Comparison of ENCODE assay signal across 15 cellular contexts in the genomic region with DNA sequence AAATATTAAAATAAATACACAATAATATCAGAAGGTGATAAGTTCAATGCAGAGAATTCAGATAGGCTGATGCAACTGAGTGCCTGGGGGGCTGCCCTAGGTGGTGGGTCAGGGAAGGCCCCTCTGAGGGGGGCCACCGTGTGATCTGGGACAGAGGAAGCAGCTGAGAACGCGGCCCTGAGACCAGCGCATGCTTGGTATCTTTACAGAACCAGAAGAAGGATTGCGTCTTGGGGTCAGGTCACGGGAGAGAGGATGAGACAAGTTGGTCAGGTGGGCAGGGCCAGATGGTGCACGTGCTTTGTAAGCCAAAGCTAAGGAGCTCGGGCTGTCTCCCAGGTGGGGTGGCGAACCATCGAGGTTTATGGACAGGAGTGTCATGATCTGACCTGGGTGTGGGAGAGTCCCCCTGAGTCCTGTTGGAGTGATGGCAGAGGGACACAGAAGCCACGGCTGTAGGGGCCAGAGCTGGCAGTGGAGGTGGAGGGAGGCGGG.
DNase-seq lines count a peak whose midpoint lies in the region; ATAC-seq, FAIRE-seq and TF ChIP-seq lines count a peak whose summit lies in the region.
"Had no signal": no experiment of that assay in that cellular context is flagged by ENCODE, and none has a peak within 500 bp of the region (broad histone marks: within the 10 kb centered on the region; RNA-seq: fewer than 3 reads in every experiment).

No MANE protein-coding gene starts in this region.

- no peak overlapping the region for H3K4me3 ChIP-seq in keratinocyte (ENCODE audit: control insufficient read depth in 2 of 3, extremely low read depth in 1 of 3, insufficient read depth in 2 of 3, low read depth in 1 of 3, low read length in 3 of 3)

- peaks cover 5% of the 10 kb centered on the region for H3K27me3 ChIP-seq in keratinocyte (ENCODE audit: control insufficient read depth, extremely low read depth, insufficient read depth, low read length)
- H3K27me3 ChIP-seq in foreskin keratinocyte, result peaks cover 21% of the 10 kb centered on the region

- no peaks in the 10 kb centered on the region for H3K9me1 ChIP-seq in keratinocyte (ENCODE audit: control insufficient read depth, extremely low read depth, insufficient read depth, low read length)

- peak overlapping the region; percentile 3 for H3K4me3 Mint-ChIP-seq in T-helper 2 cell treated with Interferon-gamma antibody and Interleukin-4, amounts not matched to agents 5 μg/mL and 100 μg/mL, for 36 hours
- H3K4me3 Mint-ChIP-seq in stimulated activated memory B cell treated with anti-CD40 and anti-IgM and Interleukin-4, amounts not matched to agents 10 μg/mL and 1 μg/mL and 100 μg/mL, for 72 hours, result peak overlapping the region; percentile 56

- ATAC-seq in stimulated activated memory B cell treated with anti-CD40 and anti-IgM and Interleukin-4, amounts not matched to agents 10 μg/mL and 1 μg/mL and 100 μg/mL, for 72 hours, result no peak
- no peak for ATAC-seq in foreskin keratinocyte

- H2AFZ ChIP-seq in keratinocyte (ENCODE audit: control insufficient read depth, low read length), result peak overlapping the region; percentile 77

- H3K36me3 ChIP-seq in keratinocyte (ENCODE audit: control insufficient read depth in 2 of 2, extremely low read depth in 1 of 2, insufficient read depth in 2 of 2, low read length in 2 of 2), result no peaks in the 10 kb centered on the region
- H3K36me3 ChIP-seq: prostate gland, transverse colon had no signal

- H3K36me3 Mint-ChIP-seq in T-helper 2 cell treated with Interferon-gamma antibody and Interleukin-4, amounts not matched to agents 5 μg/mL and 100 μg/mL, for 36 hours (ENCODE audit: low read depth), result no peaks in the 10 kb centered on the region
- no peaks in the 10 kb centered on the region for H3K36me3 Mint-ChIP-seq in stimulated activated memory B cell treated with anti-CD40 and anti-IgM and Interleukin-4, amounts not matched to agents 10 μg/mL and 1 μg/mL and 100 μg/mL, for 72 hours
- H3K36me3 Mint-ChIP-seq: activated naive CD8-positive, alpha-beta T cell; CD4-positive, CD25-positive, alpha-beta regulatory T cell had no signal

- H3K9me3 ChIP-seq in keratinocyte (ENCODE audit: control insufficient read depth, low read depth, low read length), result no peaks in the 10 kb centered on the region
- H3K9me3 ChIP-seq: prostate gland, transverse colon had no signal

- TF ChIP-seq CTCF in RWPE1 (conservative IDR thresholded peaks at IDR 0.05; ENCODE audit: low read depth), result no peak
- no peak for TF ChIP-seq CTCF in keratinocyte (optimal IDR thresholded peaks at IDR 0.05 in 1 of 3, IDR thresholded peaks at IDR 0.05 in 1 of 3, conservative IDR thresholded peaks at IDR 0.05 in 1 of 3; ENCODE audit: extremely low read depth in 1 of 3, insufficient read depth in 2 of 3, low read length in 3 of 3)
- no peak for TF ChIP-seq CTCF in foreskin keratinocyte (conservative IDR thresholded peaks at IDR 0.05)

- no peaks in the 10 kb centered on the region for H3K9me3 Mint-ChIP-seq in T-helper 2 cell treated with Interferon-gamma antibody and Interleukin-4, amounts not matched to agents 5 μg/mL and 100 μg/mL, for 36 hours
- H3K9me3 Mint-ChIP-seq in stimulated activated memory B cell treated with anti-CD40 and anti-IgM and Interleukin-4, amounts not matched to agents 10 μg/mL and 1 μg/mL and 100 μg/mL, for 72 hours, result no peaks in the 10 kb centered on the region
- H3K9me3 Mint-ChIP-seq: activated CD4-positive, alpha-beta memory T cell treated with anti-CD3 and anti-CD28 coated beads, Interleukin-2, amount 10 ng/mL, durations not matched to agents 7 days and 5 days; activated T-cell treated with anti-CD3 and anti-CD28 coated beads, Interleukin-2, amount 50 U/mL, for 72 hours had no signal

- FAIRE-seq in keratinocyte (lab: Jason Lieb, UNC), result no peak
- FAIRE-seq: A204.1 had no signal

- H4K20me1 ChIP-seq in keratinocyte (ENCODE audit: control insufficient read depth, extremely low read depth, insufficient read depth, low read length), result no peaks in the 10 kb centered on the region

- peak overlapping the region; percentile 87 for H3K4me2 ChIP-seq in keratinocyte (ENCODE audit: control insufficient read depth, extremely low read depth, insufficient read depth, low read depth, low read length)

- POLR2A ChIA-PET in RWPE1 (lab: Yijun Ruan, JAX; ENCODE audit: low non-redundant PET), result no interaction called here

- DNase-seq in T-helper 2 cell treated with Interferon-gamma antibody and Interleukin-4, amounts not matched to agents 5 μg/mL and 100 μg/mL, for 36 hours (ENCODE audit: low spot score), result no peak
- no peak for DNase-seq in T-helper 2 cell
- DNase-seq in RWPE1 (ENCODE audit: low spot score), result no peak
- DNase-seq in keratinocyte (ENCODE audit: low read depth, low spot score), result no peak
- no peak for DNase-seq in central memory CD4-positive, alpha-beta T cell
- no peak for DNase-seq in foreskin keratinocyte
- no peak for DNase-seq in NCI-H510A treated with DMSO at 0.1 percent for 48 hours (lab: John Stamatoyannopoulos, UW)

- H3K27ac Mint-ChIP-seq in T-helper 2 cell treated with Interferon-gamma antibody and Interleukin-4, amounts not matched to agents 5 μg/mL and 100 μg/mL, for 36 hours, result no peak overlapping the region
- no peak overlapping the region for H3K27ac Mint-ChIP-seq in stimulated activated memory B cell treated with anti-CD40 and anti-IgM and Interleukin-4, amounts not matched to agents 10 μg/mL and 1 μg/mL and 100 μg/mL, for 72 hours
- H3K27ac Mint-ChIP-seq: activated CD4-positive, alpha-beta memory T cell treated with anti-CD3 and anti-CD28 coated beads, Interleukin-2, amount 10 ng/mL, durations not matched to agents 7 days and 5 days; activated naive CD8-positive, alpha-beta T cell; activated T-cell treated with anti-CD3 and anti-CD28 coated beads, Interleukin-2, amount 50 U/mL, for 72 hours had no signal

- CTCF ChIA-PET in RWPE1 (lab: Yijun Ruan, JAX), result interaction anchor here (0.6 to 1.7 kb wide), 11 partner anchors 11 to 1734 kb away, joined by 3 to 11 read pairs (median 3); no protein-coding TSS in a partner anchor

- peaks cover 40% of the 10 kb centered on the region for H3K27me3 Mint-ChIP-seq in T-helper 2 cell treated with Interferon-gamma antibody and Interleukin-4, amounts not matched to agents 5 μg/mL and 100 μg/mL, for 36 hours (ENCODE audit: low read depth)
- peaks cover 65% of the 10 kb centered on the region for H3K27me3 Mint-ChIP-seq in stimulated activated memory B cell treated with anti-CD40 and anti-IgM and Interleukin-4, amounts not matched to agents 10 μg/mL and 1 μg/mL and 100 μg/mL, for 72 hours

- no peaks in the 10 kb centered on the region for H3K79me2 ChIP-seq in keratinocyte (ENCODE audit: control insufficient read depth, insufficient read depth, low read length)

- peaks cover 12% of the 10 kb centered on the region for H3K4me1 ChIP-seq in keratinocyte (ENCODE audit: control insufficient read depth, extremely low read depth, insufficient read depth, low read length)
- H3K4me1 ChIP-seq in foreskin keratinocyte, result peaks cover 10% of the 10 kb centered on the region
- H3K4me1 ChIP-seq: prostate gland had no signal

- peaks cover 9% of the 10 kb centered on the region for H3K4me1 Mint-ChIP-seq in T-helper 2 cell treated with Interferon-gamma antibody and Interleukin-4, amounts not matched to agents 5 μg/mL and 100 μg/mL, for 36 hours (ENCODE audit: low read depth)
- peaks cover 15% of the 10 kb centered on the region for H3K4me1 Mint-ChIP-seq in stimulated activated memory B cell treated with anti-CD40 and anti-IgM and Interleukin-4, amounts not matched to agents 10 μg/mL and 1 μg/mL and 100 μg/mL, for 72 hours

- dilution Hi-C loops in keratinocyte (cut with MboI; ENCODE audit: extremely low pct_ligation_motif_present, low sequenced_read_pairs), result no loop called here

- no peak overlapping the region for H3K9ac ChIP-seq in keratinocyte (ENCODE audit: control insufficient read depth, extremely low read depth, insufficient read depth, low read length)

- H3K27ac ChIP-seq in RWPE1, result peak overlapping the region; percentile 49
- H3K27ac ChIP-seq in keratinocyte (ENCODE audit: control insufficient read depth, insufficient read depth, low read length), result no peak overlapping the region
- H3K27ac ChIP-seq in foreskin keratinocyte, result no peak overlapping the region
- H3K27ac ChIP-seq: prostate gland, transverse colon had no signal
